ENCODE assay signal across 1 cellular context in genomic region chr10:103232772-103233488, GRCh38.
A peak's percentile ranks its signal among the peaks of the same experiment; 100 is the strongest.
TF ChIP-seq lines count a peak whose summit lies in the region.

No MANE protein-coding gene starts in this region.

TF ChIP-seq in HepG2, 621 proteins besides CTCF, POLR2A, EP300 and RAD21 (continues in another document):
- peak; percentile 40; the same call in 1 of the 2 replicates for TF ChIP-seq HMG20A (CRISPR knock-in tag; IDR thresholded peaks at IDR 0.05; ENCODE audit: borderline replicate concordance)
- 0 out of 2 replicates have a peak, but pooled peaks have one; percentile 10 for TF ChIP-seq THAP11 (CRISPR knock-in tag; IDR thresholded peaks at IDR 0.05)
- no peak for TF ChIP-seq ZNF337 (CRISPR knock-in tag; IDR thresholded peaks at IDR 0.05; ENCODE audit: borderline replicate concordance, low read depth)
- 0 out of 2 replicates have a peak, but pooled peaks have one; percentile 38 for TF ChIP-seq DPF2 (CRISPR knock-in tag; IDR thresholded peaks at IDR 0.05; ENCODE audit: borderline replicate concordance, low read depth)
- no peak for TF ChIP-seq ZBED4 (CRISPR knock-in tag; IDR thresholded peaks at IDR 0.05; ENCODE audit: borderline replicate concordance)
- no peak for TF ChIP-seq ZNF101 (CRISPR knock-in tag; IDR thresholded peaks at IDR 0.05; ENCODE audit: borderline replicate concordance, low read depth)
- TF ChIP-seq MAF1 (CRISPR knock-in tag; IDR thresholded peaks at IDR 0.05; ENCODE audit: borderline replicate concordance) = no peak
- TF ChIP-seq ZMYM4 (CRISPR knock-in tag; IDR thresholded peaks at IDR 0.05) = no peak
- peak; percentile 12; the same call in 1 of the 2 replicates for TF ChIP-seq THRA (CRISPR knock-in tag; IDR thresholded peaks at IDR 0.05; ENCODE audit: borderline replicate concordance)
- peak; percentile 89 for TF ChIP-seq FOSL1 (CRISPR knock-in tag; IDR thresholded peaks at IDR 0.05; ENCODE audit: borderline replicate concordance)
- no peak for TF ChIP-seq ZNF776 (CRISPR knock-in tag; IDR thresholded peaks at IDR 0.05)
- no peak for TF ChIP-seq ZBTB34 (CRISPR knock-in tag; IDR thresholded peaks at IDR 0.05)
- peak; percentile 54; the same call in 1 of the 2 replicates for TF ChIP-seq ZNF362 (CRISPR knock-in tag; IDR thresholded peaks at IDR 0.05; ENCODE audit: borderline replicate concordance)
- TF ChIP-seq MLX (CRISPR knock-in tag; IDR thresholded peaks at IDR 0.05) = no peak
- no peak for TF ChIP-seq SIN3B (IDR thresholded peaks at IDR 0.05; ENCODE audit: low read length)
- TF ChIP-seq ATF4 (CRISPR knock-in tag; IDR thresholded peaks at IDR 0.05) = peak in 1 of 2 experiments; percentile 88; a peak in 2 of 4 replicates
- TF ChIP-seq FOXA3 (CRISPR knock-in tag; IDR thresholded peaks at IDR 0.05) = peak; percentile 38; the same call in 1 of the 2 replicates
- TF ChIP-seq ZNF17 (CRISPR knock-in tag; IDR thresholded peaks at IDR 0.05) = no peak
- TF ChIP-seq LCORL (IDR thresholded peaks at IDR 0.05) = peak; percentile 37; the same call in 1 of the 2 replicates
- peak; percentile 30; the same call in 1 of the 2 replicates for TF ChIP-seq LCORL (CRISPR knock-in tag; IDR thresholded peaks at IDR 0.05)
- no peak for TF ChIP-seq SIN3A (IDR thresholded peaks at IDR 0.05; ENCODE audit: borderline replicate concordance, low read depth, low read length)
- TF ChIP-seq BCL6 (CRISPR knock-in tag; IDR thresholded peaks at IDR 0.05) = 0 out of 2 replicates have a peak, but pooled peaks have one; percentile 35
- TF ChIP-seq SAP130 (CRISPR knock-in tag; IDR thresholded peaks at IDR 0.05; ENCODE audit: low read depth) = peak; percentile 37; the same call in 1 of the 2 replicates
- TF ChIP-seq NFIC (IDR thresholded peaks at IDR 0.05; ENCODE audit: low read length) = 0 out of 2 replicates have a peak, but pooled peaks have one; percentile 29
- TF ChIP-seq ZMYM3 (CRISPR knock-in tag; IDR thresholded peaks at IDR 0.05) = peak; percentile 54; the same call in 1 of the 2 replicates
- 0 out of 2 replicates have a peak, but pooled peaks have one; percentile 22 for TF ChIP-seq RXRB (CRISPR knock-in tag; IDR thresholded peaks at IDR 0.05; ENCODE audit: borderline replicate concordance)
- TF ChIP-seq SOX6 (IDR thresholded peaks at IDR 0.05) = no peak
- peak; percentile 53 for TF ChIP-seq SOX6 (CRISPR knock-in tag; IDR thresholded peaks at IDR 0.05)
- TF ChIP-seq KDM3A (CRISPR knock-in tag; IDR thresholded peaks at IDR 0.05; ENCODE audit: low read depth) = no peak
- TF ChIP-seq HNF4A (CRISPR knock-in tag; IDR thresholded peaks at IDR 0.05) = 0 out of 2 replicates have a peak, but pooled peaks have one; percentile 28
- peak; percentile 81 for TF ChIP-seq ZNF770 (CRISPR knock-in tag; IDR thresholded peaks at IDR 0.05)
- peak; percentile 43; the same call in 1 of the 2 replicates for TF ChIP-seq TCF7 (IDR thresholded peaks at IDR 0.05; ENCODE audit: low read depth)
- no peak for TF ChIP-seq SKIL (CRISPR knock-in tag; IDR thresholded peaks at IDR 0.05; ENCODE audit: borderline replicate concordance)
- no peak for TF ChIP-seq ZHX1 (CRISPR knock-in tag; IDR thresholded peaks at IDR 0.05; ENCODE audit: low read depth)
- TF ChIP-seq ZNF431 (CRISPR knock-in tag; IDR thresholded peaks at IDR 0.05; ENCODE audit: borderline replicate concordance, low read depth) = no peak
- no peak for TF ChIP-seq MXD1 (CRISPR knock-in tag; IDR thresholded peaks at IDR 0.05)
- no peak for TF ChIP-seq MLXIP (CRISPR knock-in tag; IDR thresholded peaks at IDR 0.05; ENCODE audit: borderline replicate concordance)
